ENCODE assay signal across 9 cellular contexts in the genomic region with DNA sequence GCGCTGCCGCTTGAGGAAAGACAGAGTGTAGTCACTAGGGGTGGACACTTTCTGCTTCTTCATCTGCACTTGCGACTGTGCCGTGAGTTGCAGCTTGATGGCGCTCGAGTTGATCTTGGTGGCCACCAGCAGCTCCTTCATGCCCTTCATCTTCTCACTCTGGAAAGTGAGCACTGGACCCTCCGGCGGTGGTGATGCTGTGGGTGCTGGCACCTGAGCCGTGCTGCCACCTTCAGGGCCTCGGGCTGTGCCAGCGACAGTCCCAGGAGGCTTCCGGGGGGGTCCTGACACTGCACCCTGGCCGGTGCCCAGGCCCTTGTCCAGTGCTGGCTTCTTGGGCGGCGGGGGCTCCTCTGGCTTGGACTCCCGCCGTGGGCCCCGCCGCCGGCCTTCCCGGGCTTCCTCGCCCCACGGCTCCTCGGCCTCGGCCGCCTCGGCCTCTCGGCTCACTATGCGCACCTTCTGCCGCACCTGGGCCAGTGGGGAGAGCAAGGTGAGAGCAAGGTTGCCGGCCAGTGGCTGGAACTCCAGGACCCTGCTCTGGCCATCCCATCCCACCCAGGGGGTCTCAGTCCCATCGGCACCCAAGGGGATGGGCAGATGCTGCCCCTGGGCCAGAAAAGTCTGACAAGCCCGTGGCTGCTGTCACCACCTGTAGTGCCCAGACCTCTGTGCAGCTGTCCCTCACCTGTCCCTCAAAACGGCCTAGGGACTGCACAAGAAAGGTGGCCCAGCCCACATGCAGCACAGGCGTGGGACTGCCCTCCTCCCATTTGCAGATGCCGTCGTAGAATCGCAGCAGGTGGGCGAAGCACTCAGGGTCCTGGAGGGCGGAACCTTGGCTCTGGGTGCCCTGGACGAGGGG. TPM values are rescaled to one million over a fixed set of nuclear protein-coding genes. Genes with fewer than 3 reads are reported as not detected.
A peak's percentile ranks its signal among the peaks of the same experiment; 100 is the strongest.
DNase-seq lines count a peak whose midpoint lies in the region; ATAC-seq and TF ChIP-seq lines count a peak whose summit lies in the region.
"Had no signal": no experiment of that assay in that cellular context is flagged by ENCODE, and none has a peak within 500 bp of the region (broad histone marks: within the 10 kb centered on the region; RNA-seq: fewer than 3 reads in every experiment).

No MANE protein-coding gene starts in this region.

- H3K9ac ChIP-seq in NT2/D1 (ENCODE audit: insufficient read length, low read depth): peak overlapping the region; percentile 69

- POLR2A ChIA-PET in GM10248 (lab: Yijun Ruan, JAX): no interaction called here

- no peaks in the 10 kb centered on the region for H3K9me3 Mint-ChIP-seq in effector memory CD8-positive, alpha-beta T cell
- no peaks in the 10 kb centered on the region for H3K9me3 Mint-ChIP-seq in progenitor cell of endocrine pancreas (ENCODE audit: low read depth)

- TF ChIP-seq CTCF in GM10248 (IDR thresholded peaks at IDR 0.05; ENCODE audit: control extremely low read depth, extremely low read depth, low read depth, missing control alignments) (peak; percentile 2), progenitor cell of endocrine pancreas (IDR thresholded peaks at IDR 0.05; ENCODE audit: unreplicated experiment) (no peak)

- no peaks in the 10 kb centered on the region for H3K27me3 Mint-ChIP-seq in effector memory CD8-positive, alpha-beta T cell
- no peaks in the 10 kb centered on the region for H3K27me3 Mint-ChIP-seq in progenitor cell of endocrine pancreas

- peak overlapping the region; percentile 58 for H3K4me3 ChIP-seq in NT2/D1 (ENCODE audit: insufficient read length, low read depth)

- H3K4me1 ChIP-seq in NT2/D1 (ENCODE audit: insufficient read depth, insufficient read length): peaks cover 25% of the 10 kb centered on the region

- peaks cover 18% of the 10 kb centered on the region for H3K36me3 Mint-ChIP-seq in effector memory CD8-positive, alpha-beta T cell (ENCODE audit: insufficient read depth)
- peaks cover 6% of the 10 kb centered on the region for H3K36me3 Mint-ChIP-seq in progenitor cell of endocrine pancreas (ENCODE audit: insufficient read depth)

- H3K9me3 ChIP-seq in NT2/D1 (ENCODE audit: insufficient read depth, low read length): no peaks in the 10 kb centered on the region

- DNase-seq in GM10248 (ENCODE audit: extremely low spot score) (no peak), NT2/D1 (ENCODE audit: low read depth, low spot score) (no peak), progenitor cell of endocrine pancreas (ENCODE audit: low spot score, unreplicated experiment) (no peak), NCI-H69 (lab: John Stamatoyannopoulos, UW) (no peak), NCI-H1436 (lab: John Stamatoyannopoulos, UW) (no peak), nucleus accumbens (lab: John Stamatoyannopoulos, UW) (no peak)
- no peak for DNase-seq in effector memory CD8-positive, alpha-beta T cell

- peak overlapping the region; percentile 95 to 97 for H3K27ac Mint-ChIP-seq in effector memory CD8-positive, alpha-beta T cell
- H3K27ac Mint-ChIP-seq in progenitor cell of endocrine pancreas: no peak overlapping the region

- CTCF ChIA-PET in GM10248 (lab: Yijun Ruan, JAX): interaction anchor here (1.1 to 8.5 kb wide), 4 partner anchors 18 to 83 kb away, joined by 3 to 49 read pairs (median 6); no protein-coding TSS in a partner anchor

- H3K4me3 Mint-ChIP-seq in effector memory CD8-positive, alpha-beta T cell: peak overlapping the region; percentile 88 to 91
- peak overlapping the region; percentile 86 for H3K4me3 Mint-ChIP-seq in progenitor cell of endocrine pancreas (ENCODE audit: low read depth)

- no peaks in the 10 kb centered on the region for H3K27me3 ChIP-seq in NT2/D1 (ENCODE audit: insufficient read depth, insufficient read length)
- H3K27me3 ChIP-seq: SJSA1 had no signal

- H3K4me1 Mint-ChIP-seq in effector memory CD8-positive, alpha-beta T cell (ENCODE audit: low read depth in 2 of 2): peaks cover 19 to 29% of the 10 kb centered on the region in 2 donors
- peaks cover 13% of the 10 kb centered on the region for H3K4me1 Mint-ChIP-seq in progenitor cell of endocrine pancreas (ENCODE audit: low read depth)

- H3K36me3 ChIP-seq in NT2/D1 (ENCODE audit: insufficient read depth, insufficient read length, low read length): peaks cover 56% of the 10 kb centered on the region

- no peak for ATAC-seq in effector memory CD8-positive, alpha-beta T cell (replicated peaks)
- no peak for ATAC-seq in HG03280 (IDR thresholded peaks at IDR 0.05; ENCODE audit: unreplicated experiment)

RNA-seq across cellular contexts. Expression of a gene that starts 1.6 kb away (rescaled TPM):
- 12.7 and 13.3 TPM in 2 replicates for total RNA-seq in progenitor cell of endocrine pancreas

RNA-seq across cellular contexts. Expression of a gene that starts 5.8 kb away (rescaled TPM):
- 54.6 and 61.5 TPM in 2 replicates for total RNA-seq in progenitor cell of endocrine pancreas

RNA-seq across cellular contexts. Expression of a gene that starts 26.2 kb away (rescaled TPM):
- total RNA-seq in progenitor cell of endocrine pancreas: 500 and 503 TPM in 2 replicates

RNA-seq across cellular contexts. Expression of a gene that starts 39.9 kb away (rescaled TPM):
- total RNA-seq in progenitor cell of endocrine pancreas: 20.1 and 21.1 TPM in 2 replicates

RNA-seq across cellular contexts. Expression of a gene that starts 44.8 kb away (rescaled TPM):
- total RNA-seq in progenitor cell of endocrine pancreas: 1.4 and 1.6 TPM in 2 replicates
